39 cellular contexts compared by ENCODE assay signal in genomic region chr13:91598655-91599054, GRCh38.
"Had no signal": no experiment of that assay in that cellular context is flagged by ENCODE, and none has a peak within 500 bp of the region (broad histone marks: within the 10 kb centered on the region; RNA-seq: fewer than 3 reads in every experiment).

No MANE protein-coding gene starts in this region.

- H3K4me1 ChIP-seq: adrenal gland, ascending aorta, body of pancreas, breast epithelium had no signal

- ATAC-seq: activated naive CD4-positive, alpha-beta T cell treated with anti-CD3 and anti-CD28 coated beads, Interleukin-2, amount 50 U/mL, for 72 hours; activated naive CD8-positive, alpha-beta T cell treated with anti-CD3 and anti-CD28 coated beads, Interleukin-2, amount 50 U/mL, for 24 hours; activated T-cell treated with anti-CD3 and anti-CD28 coated beads, Interleukin-2, amount 50 U/mL, for 4 hours; activated T-helper 17 cell treated with anti-CD3 and anti-CD28 coated beads, Interleukin-2, amount 50 U/mL, for 72 hours; body of pancreas had no signal

- H3K9me3 ChIP-seq: adrenal gland, ascending aorta, body of pancreas, breast epithelium had no signal

- H3K4me3 Mint-ChIP-seq: activated naive CD4-positive, alpha-beta T cell treated with anti-CD3 and anti-CD28 coated beads for 36 hours; activated naive CD4-positive, alpha-beta T cell treated with anti-CD3 and anti-CD28 coated beads, Interleukin-2, amount 10 ng/mL, durations not matched to agents 7 days and 5 days; activated naive CD4-positive, alpha-beta T cell treated with anti-CD3 and anti-CD28 coated beads, Interleukin-2, amount 50 U/mL, for 24 hours; activated naive CD8-positive, alpha-beta T cell; activated naive CD8-positive, alpha-beta T cell treated with anti-CD3 and anti-CD28 coated beads for 36 hours; activated naive CD8-positive, alpha-beta T cell treated with anti-CD3 and anti-CD28 coated beads, Interleukin-2, amount 10 ng/mL, durations not matched to agents 7 days and 5 days; activated naive CD8-positive, alpha-beta T cell treated with anti-CD3 and anti-CD28 coated beads, Interleukin-2, amount 50 U/mL, for 24 hours; activated T-cell treated with anti-CD3 and anti-CD28 coated beads, Interleukin-2, amount 50 U/mL, for 24 hours; activated T-cell treated with anti-CD3 and anti-CD28 coated beads, Interleukin-2, amount 50 U/mL, for 4 hours; activated T-helper 1 cell treated with anti-CD3 and anti-CD28 coated beads, Interleukin-12 subunit alpha, Interleukin-12 subunit beta, Interleukin-2, Interleukin-4 antibody, amounts not matched to agents 30 ng/mL and 10 ng/mL and 1 ng/mL, durations not matched to agents 14 hours and 24 hours and 36 hours; activated T-helper 17 cell treated with anti-CD3 and anti-CD28 coated beads, Interleukin-2, amount 50 U/mL, for 72 hours; brain; central memory CD8-positive, alpha-beta T cell had no signal

- H3K9me3 Mint-ChIP-seq: activated naive CD4-positive, alpha-beta T cell treated with anti-CD3 and anti-CD28 coated beads for 36 hours; activated naive CD4-positive, alpha-beta T cell treated with anti-CD3 and anti-CD28 coated beads, Interleukin-2, amount 10 ng/mL, durations not matched to agents 7 days and 5 days; activated naive CD4-positive, alpha-beta T cell treated with anti-CD3 and anti-CD28 coated beads, Interleukin-2, amount 50 U/mL, for 72 hours; activated naive CD8-positive, alpha-beta T cell treated with anti-CD3 and anti-CD28 coated beads for 36 hours; activated naive CD8-positive, alpha-beta T cell treated with anti-CD3 and anti-CD28 coated beads, Interleukin-2, amount 10 ng/mL, durations not matched to agents 7 days and 5 days; activated naive CD8-positive, alpha-beta T cell treated with anti-CD3 and anti-CD28 coated beads, Interleukin-2, amount 50 U/mL, for 24 hours; activated T-helper 1 cell treated with anti-CD3 and anti-CD28 coated beads, Interleukin-12 subunit alpha, Interleukin-12 subunit beta, Interleukin-2, Interleukin-4 antibody, amounts not matched to agents 30 ng/mL and 10 ng/mL and 1 ng/mL, durations not matched to agents 14 hours and 24 hours and 36 hours; activated T-helper 2 cell treated with anti-CD3 and anti-CD28 coated beads, Interferon-gamma antibody, Interleukin-2, Interleukin-4, amounts not matched to agents 10 μg/mL and 5 μg/mL and 100 μg/mL, durations not matched to agents 14 hours and 24 hours and 36 hours had no signal

- H3K36me3 ChIP-seq: adrenal gland, ascending aorta, brain microvascular endothelial cell, breast epithelium, cardiac muscle cell had no signal

- H3K27ac Mint-ChIP-seq: activated naive CD4-positive, alpha-beta T cell treated with anti-CD3 and anti-CD28 coated beads for 36 hours; activated naive CD4-positive, alpha-beta T cell treated with anti-CD3 and anti-CD28 coated beads, Interleukin-2, amount 10 ng/mL, durations not matched to agents 7 days and 5 days; activated naive CD4-positive, alpha-beta T cell treated with anti-CD3 and anti-CD28 coated beads, Interleukin-2, amount 50 U/mL, for 24 hours; activated naive CD4-positive, alpha-beta T cell treated with anti-CD3 and anti-CD28 coated beads, Interleukin-2, amount 50 U/mL, for 72 hours; activated naive CD8-positive, alpha-beta T cell; activated naive CD8-positive, alpha-beta T cell treated with anti-CD3 and anti-CD28 coated beads for 36 hours; activated naive CD8-positive, alpha-beta T cell treated with anti-CD3 and anti-CD28 coated beads, Interleukin-2, amount 10 ng/mL, durations not matched to agents 7 days and 5 days; activated naive CD8-positive, alpha-beta T cell treated with anti-CD3 and anti-CD28 coated beads, Interleukin-2, amount 50 U/mL, for 24 hours; activated T-cell treated with anti-CD3 and anti-CD28 coated beads, Interleukin-2, amount 50 U/mL, for 24 hours; activated T-helper 1 cell treated with anti-CD3 and anti-CD28 coated beads, Interleukin-12 subunit alpha, Interleukin-12 subunit beta, Interleukin-2, Interleukin-4 antibody, amounts not matched to agents 30 ng/mL and 10 ng/mL and 1 ng/mL, durations not matched to agents 14 hours and 24 hours and 36 hours; activated T-helper 17 cell treated with anti-CD3 and anti-CD28 coated beads, Interleukin-2, amount 50 U/mL, for 72 hours; activated T-helper 2 cell treated with anti-CD3 and anti-CD28 coated beads, Interferon-gamma antibody, Interleukin-2, Interleukin-4, amounts not matched to agents 10 μg/mL and 5 μg/mL and 100 μg/mL, durations not matched to agents 14 hours and 24 hours and 36 hours; brain had no signal

- H3K27me3 ChIP-seq: adrenal gland, ascending aorta, body of pancreas, brain microvascular endothelial cell, breast epithelium, cardiac muscle cell had no signal

- H3K36me3 Mint-ChIP-seq: activated naive CD4-positive, alpha-beta T cell treated with anti-CD3 and anti-CD28 coated beads, Interleukin-2, amount 10 ng/mL, durations not matched to agents 7 days and 5 days; activated naive CD4-positive, alpha-beta T cell treated with anti-CD3 and anti-CD28 coated beads, Interleukin-2, amount 50 U/mL, for 24 hours; activated naive CD4-positive, alpha-beta T cell treated with anti-CD3 and anti-CD28 coated beads, Interleukin-2, amount 50 U/mL, for 72 hours; activated naive CD8-positive, alpha-beta T cell; activated naive CD8-positive, alpha-beta T cell treated with anti-CD3 and anti-CD28 coated beads for 36 hours; activated naive CD8-positive, alpha-beta T cell treated with anti-CD3 and anti-CD28 coated beads, Interleukin-2, amount 10 ng/mL, durations not matched to agents 7 days and 5 days; brain had no signal

- H3K4me1 Mint-ChIP-seq: activated naive CD4-positive, alpha-beta T cell treated with anti-CD3 and anti-CD28 coated beads, Interleukin-2, amount 10 ng/mL, durations not matched to agents 7 days and 5 days; activated naive CD4-positive, alpha-beta T cell treated with anti-CD3 and anti-CD28 coated beads, Interleukin-2, amount 50 U/mL, for 24 hours; activated naive CD8-positive, alpha-beta T cell treated with anti-CD3 and anti-CD28 coated beads for 36 hours; activated naive CD8-positive, alpha-beta T cell treated with anti-CD3 and anti-CD28 coated beads, Interleukin-2, amount 10 ng/mL, durations not matched to agents 7 days and 5 days; activated naive CD8-positive, alpha-beta T cell treated with anti-CD3 and anti-CD28 coated beads, Interleukin-2, amount 50 U/mL, for 24 hours; activated T-helper 17 cell treated with anti-CD3 and anti-CD28 coated beads, Interleukin-2, amount 50 U/mL, for 72 hours; brain; central memory CD8-positive, alpha-beta T cell had no signal

- DNase-seq: activated effector memory CD4-positive, alpha-beta T cell treated with anti-CD3 and anti-CD28 coated beads, Interleukin-2, amount 50 U/mL, for 16 hours; activated effector memory CD4-positive, alpha-beta T cell treated with Interleukin-2 at 50 U/mL for 16 hours; activated gamma-delta T cell; activated gamma-delta T cell treated with Interleukin-2 at 50 U/mL for 16 hours; activated naive CD4-positive, alpha-beta T cell; activated naive CD4-positive, alpha-beta T cell treated with anti-CD3 and anti-CD28 coated beads for 36 hours; activated naive CD4-positive, alpha-beta T cell treated with anti-CD3 and anti-CD28 coated beads, Interleukin-2, amount 10 ng/mL, durations not matched to agents 7 days and 5 days; activated naive CD4-positive, alpha-beta T cell treated with anti-CD3 and anti-CD28 coated beads, Interleukin-2, amount 50 U/mL, for 16 hours; activated naive CD4-positive, alpha-beta T cell treated with Interleukin-2 at 50 U/mL for 16 hours; activated naive CD8-positive, alpha-beta T cell treated with anti-CD3 and anti-CD28 coated beads for 36 hours; activated naive CD8-positive, alpha-beta T cell treated with anti-CD3 and anti-CD28 coated beads, Interleukin-2, amount 10 ng/mL, durations not matched to agents 7 days and 5 days; activated naive CD8-positive, alpha-beta T cell treated with anti-CD3 and anti-CD28 coated beads, Interleukin-2, amount 50 U/mL, for 24 hours; activated T-cell treated with anti-CD3 and anti-CD28 coated beads, Interleukin-2, amount 50 U/mL, for 1 hour; activated T-cell treated with anti-CD3 and anti-CD28 coated beads, Interleukin-2, amount 50 U/mL, for 24 hours; activated T-cell treated with anti-CD3 and anti-CD28 coated beads, Interleukin-2, amount 50 U/mL, for 4 hours; activated T-cell treated with anti-CD3 and anti-CD28 coated beads, Interleukin-2, amount 50 U/mL, for 48 hours; adrenal gland; amniotic stem cell; amygdala; anterior cingulate cortex; aorta; body of pancreas; brain microvascular endothelial cell; caudate nucleus; central memory CD4-positive, alpha-beta T cell; cerebellar nuclear complex had no signal

- H3K27ac ChIP-seq: adrenal gland, ascending aorta, body of pancreas, brain microvascular endothelial cell, breast epithelium, cardiac muscle cell had no signal

- FAIRE-seq: astrocyte, bronchial epithelial cell had no signal

- H3K4me3 ChIP-seq: adrenal gland, ascending aorta, body of pancreas, breast epithelium, cardiac muscle cell had no signal

- H3K27me3 Mint-ChIP-seq: activated naive CD4-positive, alpha-beta T cell treated with anti-CD3 and anti-CD28 coated beads, Interleukin-2, amount 10 ng/mL, durations not matched to agents 7 days and 5 days; activated naive CD4-positive, alpha-beta T cell treated with anti-CD3 and anti-CD28 coated beads, Interleukin-2, amount 50 U/mL, for 24 hours; activated naive CD8-positive, alpha-beta T cell; activated naive CD8-positive, alpha-beta T cell treated with anti-CD3 and anti-CD28 coated beads for 36 hours; activated naive CD8-positive, alpha-beta T cell treated with anti-CD3 and anti-CD28 coated beads, Interleukin-2, amount 10 ng/mL, durations not matched to agents 7 days and 5 days; activated naive CD8-positive, alpha-beta T cell treated with anti-CD3 and anti-CD28 coated beads, Interleukin-2, amount 50 U/mL, for 24 hours; activated T-cell treated with anti-CD3 and anti-CD28 coated beads, Interleukin-2, amount 50 U/mL, for 24 hours; activated T-helper 17 cell treated with anti-CD3 and anti-CD28 coated beads, Interleukin-2, amount 50 U/mL, for 72 hours; central memory CD8-positive, alpha-beta T cell had no signal
